Comparison of ENCODE assay signal across 8 cellular contexts in the genomic region with DNA sequence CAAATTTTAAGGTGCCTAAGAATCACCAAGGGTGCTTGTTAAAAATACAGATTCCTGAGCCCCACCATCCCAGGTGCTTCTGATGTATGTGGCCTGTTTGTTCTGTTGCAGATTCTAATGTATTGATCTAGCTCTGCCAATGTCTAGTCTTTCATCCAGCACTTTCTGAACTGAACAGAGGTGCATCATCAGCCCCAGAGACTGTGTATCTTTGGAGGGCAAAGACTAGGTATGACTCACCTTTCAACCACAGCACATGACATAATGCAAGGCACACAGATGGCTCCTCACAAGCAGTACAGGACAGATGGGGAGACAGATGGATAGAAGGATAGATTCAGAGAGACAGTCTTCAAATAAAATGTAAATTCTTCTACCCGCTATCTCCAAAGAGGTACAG. TPM values are rescaled to one million over a fixed set of nuclear protein-coding genes. Genes with fewer than 3 reads are reported as not detected.
A peak's percentile ranks its signal among the peaks of the same experiment; 100 is the strongest.
DNase-seq lines count a peak whose midpoint lies in the region; ATAC-seq and TF ChIP-seq lines count a peak whose summit lies in the region.

No MANE protein-coding gene starts in this region.

- H3K27me3 ChIP-seq in body of pancreas: no peaks in the 10 kb centered on the region

- H3K36me3 ChIP-seq in body of pancreas (replicated peaks in 1 of 2; ENCODE audit: insufficient read depth in 1 of 2, low read depth in 2 of 2): no peaks in the 10 kb centered on the region

- DNase-seq in AG08396 (ENCODE audit: low spot score) (peak; percentile 37), T-helper 22 cell (ENCODE audit: low read depth) (peak; percentile 34), left lobe of liver (ENCODE audit: low spot score) (no peak), coronary artery (ENCODE audit: low spot score) (no peak), NCI-H510A treated with DMSO at 0.1 percent for 48 hours (lab: John Stamatoyannopoulos, UW) (no peak), body of pancreas (no peak)

- ATAC-seq in GM18870 (IDR thresholded peaks at IDR 0.05; ENCODE audit: unreplicated experiment) (peak; percentile 79), HG03060 (IDR thresholded peaks at IDR 0.05; ENCODE audit: low read depth, unreplicated experiment) (peak; percentile 86), left lobe of liver (peak; percentile 26), body of pancreas (no peak)

- TF ChIP-seq POLR2A in body of pancreas (IDR thresholded peaks at IDR 0.05): no peak

- WGBS in body of pancreas, 2 donors: 88 to 90% methylated on average over 1 of the region's 1 CpG

- H3K27ac ChIP-seq in coronary artery: no peak overlapping the region
- no peak overlapping the region for H3K27ac ChIP-seq in body of pancreas

- no peaks in the 10 kb centered on the region for H3K9me3 ChIP-seq in body of pancreas

- H3K4me1 ChIP-seq in body of pancreas: no peaks in the 10 kb centered on the region

- no peak overlapping the region for H3K4me3 ChIP-seq in coronary artery
- H3K4me3 ChIP-seq in body of pancreas: no peak overlapping the region

- intact Hi-C loops in body of pancreas (cut with DNase I): no loop called here

- TF ChIP-seq CTCF in coronary artery (IDR thresholded peaks at IDR 0.05) (no peak), body of pancreas (IDR thresholded peaks at IDR 0.05) (no peak)

RNA-seq across cellular contexts. Expression of gene CD58, which starts 32.3 kb away (rescaled TPM):
- total RNA-seq in left lobe of liver: 2.7 TPM
- total RNA-seq in body of pancreas: 10 to 100 TPM in 1 of 2 donors, 1 to 10 TPM in 1; 6.6 to 15.0 TPM

Comparison
In these comparisons a context has a peak if more than half of its experiments do, and no peak if none do; other contexts are left out.
1. DNase-seq: peak in AG08396 (single experiment) and T-helper 22 cell (single experiment); none in left lobe of liver (single experiment), coronary artery (single experiment), NCI-H510A treated with DMSO at 0.1 percent for 48 hours (single experiment) and body of pancreas (0 of 4).